ENCODE assay signal across 1 cellular context in the genomic region with DNA sequence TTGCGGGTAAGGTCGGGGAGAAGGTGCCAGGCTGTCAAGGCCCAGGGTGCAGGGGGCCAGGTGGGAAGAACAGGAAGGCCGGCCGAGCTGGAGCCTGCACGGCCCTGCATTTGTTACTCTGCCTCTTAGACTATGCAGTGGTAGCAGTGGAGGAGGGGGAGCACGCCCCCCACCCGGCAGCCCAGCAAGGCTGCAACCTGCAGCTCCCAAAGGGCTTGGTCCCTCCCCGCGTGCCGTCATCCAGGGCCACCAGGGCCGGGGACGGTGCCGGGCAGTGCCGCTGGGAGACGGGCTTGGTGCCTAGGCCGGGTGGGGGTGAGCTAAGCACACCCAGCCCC.
TF ChIP-seq lines count a peak whose summit lies in the region.

No MANE protein-coding gene starts in this region.

TF ChIP-seq in H1, 55 proteins besides CTCF, POLR2A, EP300 and RAD21:
- TF ChIP-seq HDAC2 (IDR thresholded peaks at IDR 0.05; ENCODE audit: borderline replicate concordance in 1 of 2, low read depth in 2 of 2, low read length in 2 of 2), result no peak
- no peak for TF ChIP-seq YY1 (IDR thresholded peaks at IDR 0.05; ENCODE audit: low read depth, low read length)
